Comparison of ENCODE assay signal across 8 cellular contexts in genomic region chr9:91060520-91061343, GRCh38.
A peak's percentile ranks its signal among the peaks of the same experiment; 100 is the strongest.
DNase-seq lines count a peak whose midpoint lies in the region; ATAC-seq and TF ChIP-seq lines count a peak whose summit lies in the region.

No MANE protein-coding gene starts in this region.

- H3K27me3 ChIP-seq in BLaER1 treated with 17β-estradiol and CSF1 and Interleukin-3, amounts not matched to agents 10 nM and 100 nM: no peaks in the 10 kb centered on the region
- no peaks in the 10 kb centered on the region for H3K27me3 ChIP-seq in A673 (replicated peaks; ENCODE audit: insufficient read depth, low read depth, low read length, poor library complexity)

- intact Hi-C loops in A673 (cut with micrococcal nuclease; ENCODE audit: unreplicated experiment): no loop called here

- no peak for TF ChIP-seq CTCF in cardiac fibroblast (IDR thresholded peaks at IDR 0.05; ENCODE audit: low read depth, low read length)
- TF ChIP-seq CTCF in A673 (conservative IDR thresholded peaks at IDR 0.05; ENCODE audit: low read depth, low read length): no peak

- BruUV-seq in A673 (replicated peaks; lab: Mats Ljungman, UMichigan): no TSS peak

- H3K27ac Mint-ChIP-seq in T-helper 17 cell: no peak overlapping the region

- no peak for ATAC-seq in T-helper 17 cell

- POLR2A ChIA-PET in A673 (lab: Charles Lee; ENCODE audit: low non-redundant PET): no interaction called here

- H3K27ac ChIP-seq in BLaER1 treated with 17β-estradiol and CSF1 and Interleukin-3, amounts not matched to agents 10 nM and 100 nM: peak overlapping the region in 3 of 11 experiments; percentile 48 to 73 (median 65); a peak in 8 of 22 replicates
- H3K27ac ChIP-seq in A673 (ENCODE audit: low read depth, low read length, poor library complexity, severe bottlenecking): no peak overlapping the region

- CTCF ChIA-PET in A673 (lab: Charles Lee): no interaction called here

- no peak overlapping the region for H3K4me3 ChIP-seq in BLaER1 treated with 17β-estradiol and CSF1 and Interleukin-3, amounts not matched to agents 10 nM and 100 nM
- H3K4me3 ChIP-seq in cardiac fibroblast (replicated peaks in 1 of 2; ENCODE audit: low read depth in 2 of 2, low read length in 2 of 2) (peak overlapping the region in 1 of 2 donors; percentile 8), A673 (ENCODE audit: low read depth, low read length, poor library complexity, severe bottlenecking) (no peak overlapping the region)

- H3K4me1 ChIP-seq in BLaER1 treated with 17β-estradiol and CSF1 and Interleukin-3, amounts not matched to agents 10 nM and 100 nM: peaks cover 0 to 49% (median 22%) of the 10 kb centered on the region in 10 experiments; a peak in 16 of 20 replicates
- no peaks in the 10 kb centered on the region for H3K4me1 ChIP-seq in A673 (ENCODE audit: insufficient read depth, low read length, poor library complexity, severe bottlenecking)

- peaks cover 0 to 9% (median 0%) of the 10 kb centered on the region in 11 experiments; a peak in 3 of 22 replicates for H3K9me3 ChIP-seq in BLaER1 treated with 17β-estradiol and CSF1 and Interleukin-3, amounts not matched to agents 10 nM and 100 nM (replicated peaks in 1 of 11)
- H3K9me3 ChIP-seq in T-helper 17 cell (ENCODE audit: control insufficient read depth, low read length, poor library complexity, severe bottlenecking) (no peaks in the 10 kb centered on the region), A673 (ENCODE audit: low read depth, low read length, poor library complexity, severe bottlenecking) (no peaks in the 10 kb centered on the region)

- no peak overlapping the region for H3K4me3 Mint-ChIP-seq in T-helper 17 cell

- DNase-seq in NCI-H1105 (lab: John Stamatoyannopoulos, UW): peak; percentile 55
- peak; percentile 98 to 99 for DNase-seq in cardiac fibroblast (ENCODE audit: low read depth in 2 of 2)
- DNase-seq in myocyte (ENCODE audit: low read depth): peak; percentile 89
- DNase-seq in T-helper 17 cell: no peak
- DNase-seq in Kasumi-1 (lab: John Stamatoyannopoulos, UW): no peak
- no peak for DNase-seq in NK-92 treated with Interleukin-12 subunit alpha and Interleukin-12 subunit beta, amount 100 ng/mL, for 24 hours (lab: John Stamatoyannopoulos, UW)
- no peak for DNase-seq in A673 (ENCODE audit: low spot score)

- H3K9ac ChIP-seq in BLaER1 treated with 17β-estradiol and CSF1 and Interleukin-3, amounts not matched to agents 10 nM and 100 nM: peak overlapping the region in 2 of 11 experiments; percentile 23 to 30; a peak in 2 of 22 replicates

- H4K20me1 ChIP-seq in BLaER1 treated with 17β-estradiol and CSF1 and Interleukin-3, amounts not matched to agents 10 nM and 100 nM: no peaks in the 10 kb centered on the region

- peaks cover 38% of the 10 kb centered on the region for H3K27me3 Mint-ChIP-seq in T-helper 17 cell

- H3K4me2 ChIP-seq in BLaER1 treated with 17β-estradiol and CSF1 and Interleukin-3, amounts not matched to agents 10 nM and 100 nM: peak overlapping the region; percentile 16 to 80 (median 43); a peak in 18 of 22 replicates

- peaks cover 5% of the 10 kb centered on the region for H3K36me3 Mint-ChIP-seq in T-helper 17 cell (ENCODE audit: low read depth)

- no peaks in the 10 kb centered on the region for H3K4me1 Mint-ChIP-seq in T-helper 17 cell

- no peaks in the 10 kb centered on the region for H3K36me3 ChIP-seq in BLaER1 treated with 17β-estradiol and CSF1 and Interleukin-3, amounts not matched to agents 10 nM and 100 nM
- H3K36me3 ChIP-seq in A673 (ENCODE audit: insufficient read depth, low read length, poor library complexity, severe bottlenecking): no peaks in the 10 kb centered on the region

Comparison
In these comparisons a context has a peak if more than half of its experiments do, and no peak if none do; other contexts are left out.
1. DNase-seq: peak in NCI-H1105 (single experiment), cardiac fibroblast (2 of 2) and myocyte (single experiment); none in T-helper 17 cell (0 of 3), Kasumi-1 (0 of 2), NK-92 treated with Interleukin-12 subunit alpha and Interleukin-12 subunit beta, amount 100 ng/mL, for 24 hours (single experiment) and A673 (single experiment).